In the genomic region with DNA sequence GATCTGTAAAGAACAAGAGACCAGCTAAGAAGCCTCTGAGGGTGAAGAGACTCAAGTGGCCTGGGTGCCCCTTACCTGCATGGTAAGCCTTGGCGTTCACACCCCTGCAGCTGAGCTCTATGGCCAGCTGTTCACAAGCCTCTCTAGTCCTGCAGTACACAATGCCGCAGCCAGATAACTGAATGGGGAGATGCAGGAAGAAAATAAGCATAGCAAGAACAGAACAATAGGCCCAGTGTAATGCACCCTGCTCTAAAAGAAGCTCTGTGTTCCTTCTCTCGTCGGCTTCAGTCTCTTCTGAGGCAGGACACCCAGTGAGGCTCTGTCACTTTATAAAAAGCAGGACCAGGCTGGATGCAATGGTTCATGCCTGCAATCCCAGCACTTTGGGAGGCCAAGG, we compare ENCODE assay signal across 17 cellular contexts. TPM values are rescaled to one million over a fixed set of nuclear protein-coding genes. Genes with fewer than 3 reads are reported as not detected.
DNase-seq lines count a peak whose midpoint lies in the region; ATAC-seq and TF ChIP-seq lines count a peak whose summit lies in the region.
"Had no signal": no experiment of that assay in that cellular context is flagged by ENCODE, and none has a peak within 500 bp of the region (broad histone marks: within the 10 kb centered on the region; RNA-seq: fewer than 3 reads in every experiment).

No MANE protein-coding gene starts in this region.

- no peak for ATAC-seq in esophagus mucosa
- ATAC-seq: GM12878 had no signal

- peaks cover 14% of the 10 kb centered on the region for H3K79me2 ChIP-seq in hepatocyte
- H3K79me2 ChIP-seq in MM.1S (ENCODE audit: low read length), result peaks cover 10% of the 10 kb centered on the region

- H4K20me1 ChIP-seq in hepatocyte (ENCODE audit: insufficient read depth, poor library complexity, severe bottlenecking) (no peaks in the 10 kb centered on the region), MM.1S (ENCODE audit: insufficient read depth, low read length) (no peaks in the 10 kb centered on the region)

- DNase-seq in COLO829 (ENCODE audit: low spot score), result peak; percentile 68
- DNase-seq in chondrocyte (ENCODE audit: low spot score), result peak; percentile 13
- DNase-seq in substantia nigra (lab: John Stamatoyannopoulos, UW), result peak in 36 of 49 donors; percentile 31 to 89 (median 64)
- DNase-seq in hepatocyte (ENCODE audit: low spot score), result no peak
- DNase-seq in MM.1S, result no peak
- no peak for DNase-seq in GM03348 (ENCODE audit: low spot score)
- DNase-seq: HCEC 1CT, KG1, NCI-H1092, NCI-H1694, NCI-H345, NCI-H526 treated with DMSO at 0.1 percent for 48 hours, PC-9 had no signal

- H2AFZ ChIP-seq in hepatocyte (no peak overlapping the region), MM.1S (ENCODE audit: low read length) (no peak overlapping the region)
- H2AFZ ChIP-seq: PC-9 had no signal

- H3K36me3 ChIP-seq in hepatocyte (replicated peaks; ENCODE audit: insufficient read depth, low read depth) (no peaks in the 10 kb centered on the region), MM.1S (replicated peaks; ENCODE audit: insufficient read depth, low read length) (no peaks in the 10 kb centered on the region)

- H3F3A ChIP-seq in MM.1S (ENCODE audit: insufficient read depth, low read length), result peaks cover 17% of the 10 kb centered on the region; the same call in 1 of the 2 replicates

- peaks cover 10% of the 10 kb centered on the region for H3K36me3 Mint-ChIP-seq in chondrocyte (ENCODE audit: low read depth)

- no peaks in the 10 kb centered on the region for H3K9me3 Mint-ChIP-seq in chondrocyte (ENCODE audit: low read depth)

- H3K4me1 ChIP-seq in hepatocyte (ENCODE audit: insufficient read depth) (peaks cover 4% of the 10 kb centered on the region), MM.1S (ENCODE audit: low read length) (peaks cover 22% of the 10 kb centered on the region)

- H3K27ac Mint-ChIP-seq in chondrocyte (ENCODE audit: unreplicated experiment), result no peak overlapping the region

- H3K27me3 Mint-ChIP-seq in chondrocyte (ENCODE audit: low read depth), result no peaks in the 10 kb centered on the region

- H3K4me2 ChIP-seq in hepatocyte (no peak overlapping the region), MM.1S (ENCODE audit: low read depth, low read length) (no peak overlapping the region)
- H3K4me2 ChIP-seq: PC-9 had no signal

- H3K27ac ChIP-seq in layer of hippocampus (ENCODE audit: low read depth, low read length) (peak overlapping the region; percentile 83), substantia nigra (ENCODE audit: low read depth, low read length, poor library complexity, severe bottlenecking) (peak overlapping the region; percentile 94), hepatocyte (no peak overlapping the region), MM.1S (ENCODE audit: low read length) (no peak overlapping the region)
- H3K27ac ChIP-seq: PC-9 had no signal

- H3K9me2 ChIP-seq in hepatocyte (replicated peaks; ENCODE audit: insufficient read depth) (no peaks in the 10 kb centered on the region), MM.1S (replicated peaks; ENCODE audit: insufficient read depth, low read length) (no peaks in the 10 kb centered on the region)

- no peak for TF ChIP-seq CTCF in chondrocyte (IDR thresholded peaks at IDR 0.05)
- TF ChIP-seq CTCF in hepatocyte (IDR thresholded peaks at IDR 0.05; ENCODE audit: poor library complexity), result no peak
- no peak for TF ChIP-seq CTCF in MM.1S (IDR thresholded peaks at IDR 0.05; ENCODE audit: low read length)

- H3K4me3 ChIP-seq in hepatocyte (no peak overlapping the region), MM.1S (ENCODE audit: low read length) (no peak overlapping the region)
- H3K4me3 ChIP-seq: GM12878, PC-9 had no signal

- H3K9ac ChIP-seq in MM.1S (ENCODE audit: low read length), result no peak overlapping the region

- no peak overlapping the region for H3K4me3 Mint-ChIP-seq in chondrocyte (ENCODE audit: unreplicated experiment)

- peaks cover 9% of the 10 kb centered on the region for H3K4me1 Mint-ChIP-seq in chondrocyte (ENCODE audit: low read depth)

- H3K9me3 ChIP-seq in hepatocyte (ENCODE audit: low read depth) (no peaks in the 10 kb centered on the region), MM.1S (replicated peaks; ENCODE audit: insufficient read depth, low read length) (no peaks in the 10 kb centered on the region)

- H3K27me3 ChIP-seq in layer of hippocampus (ENCODE audit: control insufficient read depth, insufficient read depth, low read length) (no peaks in the 10 kb centered on the region), hepatocyte (no peaks in the 10 kb centered on the region), MM.1S (replicated peaks; ENCODE audit: insufficient read depth, low read length) (no peaks in the 10 kb centered on the region)

- 96% methylated on average over 4 of the region's 4 CpGs for WGBS in hepatocyte (ENCODE audit: low lambda C conversion rate, missing lambda C conversion rate)

RNA-seq across cellular contexts. Expression of a gene that starts 5.4 kb away (rescaled TPM):
- 20.4 to 30.4 TPM (median 21.1 TPM) in 3 replicates for total RNA-seq in chondrocyte
- total RNA-seq in hepatocyte, result 11.8 and 23.1 TPM in 2 replicates
- polyA plus RNA-seq in hepatocyte, result 44.4 and 79.6 TPM in 2 replicates
- total RNA-seq in esophagus mucosa, result 36.6 TPM

RNA-seq across cellular contexts. Expression of a gene that starts 5.6 kb away (rescaled TPM):
- total RNA-seq in chondrocyte (59.9 to 91.8 TPM (median 67.5 TPM) in 3 replicates), hepatocyte (59.3 and 67.5 TPM in 2 replicates), esophagus mucosa (46.3 TPM)
- polyA plus RNA-seq in hepatocyte, result 89.9 and 110 TPM in 2 replicates

RNA-seq across cellular contexts. Expression of a gene that starts 28.3 kb away (rescaled TPM):
- 0.23 to 0.29 TPM in 2 of 3 replicates, not detected in the other for total RNA-seq in chondrocyte
- 4.1 and 4.5 TPM in 2 replicates for total RNA-seq in hepatocyte
- 6.8 and 7.7 TPM in 2 replicates for polyA plus RNA-seq in hepatocyte
- total RNA-seq in esophagus mucosa, result 10.1 TPM
- total RNA-seq: GM12878, M059J had no signal

RNA-seq across cellular contexts. Expression of a gene that starts 59.7 kb away (rescaled TPM):
- total RNA-seq in chondrocyte, result 5.2 to 52.3 TPM (median 5.6 TPM) in 3 replicates
- total RNA-seq in hepatocyte, result 11.5 and 15.7 TPM in 2 replicates
- 19.4 and 23.5 TPM in 2 replicates for polyA plus RNA-seq in hepatocyte
- total RNA-seq in esophagus mucosa, result 134 TPM

Comparison
In these comparisons a context has a peak if more than half of its experiments do, and no peak if none do; other contexts are left out.
1. DNase-seq: peak in COLO829 (single experiment), chondrocyte (single experiment) and substantia nigra (36 of 49); none in hepatocyte (single experiment), MM.1S (single experiment) and GM03348 (single experiment).
2. H3K27ac ChIP-seq: peak in layer of hippocampus (single experiment) and substantia nigra (single experiment); none in hepatocyte (single experiment) and MM.1S (single experiment).